Comparison of ENCODE assay signal across 12 cellular contexts in the genomic region with DNA sequence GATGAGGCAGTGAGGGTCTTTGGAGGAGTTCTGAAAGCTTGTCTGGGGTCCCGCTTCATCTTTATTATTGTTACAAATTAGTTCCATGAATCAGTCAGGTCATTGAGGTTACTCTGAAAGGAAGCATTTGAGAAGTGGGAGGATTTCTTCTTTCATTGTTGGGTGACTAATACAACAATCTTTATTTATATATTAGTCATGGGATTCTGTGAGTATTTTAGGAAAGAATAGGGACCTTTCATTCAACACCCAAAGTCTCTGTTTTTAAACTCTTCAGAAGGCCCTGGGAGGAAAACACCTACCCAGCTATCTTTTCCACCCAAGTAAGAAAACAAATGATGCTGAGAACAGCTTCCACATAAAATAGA.
DNase-seq lines count a peak whose midpoint lies in the region; ATAC-seq and TF ChIP-seq lines count a peak whose summit lies in the region.
"Had no signal": no experiment of that assay in that cellular context is flagged by ENCODE, and none has a peak within 500 bp of the region (broad histone marks: within the 10 kb centered on the region; RNA-seq: fewer than 3 reads in every experiment).

No MANE protein-coding gene starts in this region.

- no peak overlapping the region for H3K4me3 ChIP-seq in tibial artery
- no peak overlapping the region for H3K4me3 ChIP-seq in Caco-2 (ENCODE audit: low read depth, low read length)
- no peak overlapping the region for H3K4me3 ChIP-seq in esophagus squamous epithelium
- H3K4me3 ChIP-seq: gastrocnemius medialis, mucosa of descending colon had no signal

- CTCF ChIA-PET in Caco-2 (lab: Charles Lee) = interaction anchor here (0.7 kb wide), 2 partner anchors 119 to 342 kb away, joined by 3 read pairs; no protein-coding TSS in a partner anchor

- H3K4me1 ChIP-seq in tibial artery = peaks cover 0 to 17% (median 4%) of the 10 kb centered on the region in 4 donors
- no peaks in the 10 kb centered on the region for H3K4me1 ChIP-seq in Caco-2
- H3K4me1 ChIP-seq in esophagus squamous epithelium = peaks cover 0 to 17% (median 15%) of the 10 kb centered on the region in 3 donors
- H3K4me1 ChIP-seq: BE2C, gastrocnemius medialis had no signal

- intact Hi-C loops in tibial artery (cut with DNase I; ENCODE audit: low total_unique reads) = no loop called here
- intact Hi-C loops in Caco-2 (cut with micrococcal nuclease; ENCODE audit: unreplicated experiment) = no loop called here
- intact Hi-C loops in esophagus squamous epithelium (cut with DNase I) = no loop called here

- H3K36me3 ChIP-seq in tibial artery (no peaks in the 10 kb centered on the region), Caco-2 (ENCODE audit: control insufficient read depth, insufficient read depth, low read length) (no peaks in the 10 kb centered on the region), esophagus squamous epithelium (no peaks in the 10 kb centered on the region)
- H3K36me3 ChIP-seq: BE2C, gastrocnemius medialis had no signal

- no peaks in the 10 kb centered on the region for H3K27me3 ChIP-seq in tibial artery
- no peaks in the 10 kb centered on the region for H3K27me3 ChIP-seq in Caco-2 (replicated peaks; ENCODE audit: control insufficient read depth, insufficient read depth, low read length)
- no peaks in the 10 kb centered on the region for H3K27me3 ChIP-seq in esophagus squamous epithelium
- H3K27me3 ChIP-seq: BE2C, gastrocnemius medialis had no signal

- no peaks in the 10 kb centered on the region for H3K27me3 Mint-ChIP-seq in activated T-cell treated with anti-CD3 and anti-CD28 coated beads, Interleukin-2, amount 50 U/mL, for 4 hours (ENCODE audit: low read depth)
- H3K27me3 Mint-ChIP-seq in activated naive CD8-positive, alpha-beta T cell = peaks cover 1% of the 10 kb centered on the region
- H3K27me3 Mint-ChIP-seq in Caco-2 (ENCODE audit: insufficient read depth, unreplicated experiment) = peaks cover 16% of the 10 kb centered on the region

- H3K27ac Mint-ChIP-seq in activated naive CD8-positive, alpha-beta T cell = peak overlapping the region; percentile 91
- no peak overlapping the region for H3K27ac Mint-ChIP-seq in Caco-2 (ENCODE audit: unreplicated experiment)

- no peak for TF ChIP-seq POLR2A in esophagus squamous epithelium (IDR thresholded peaks at IDR 0.05)

- H3K4me3 Mint-ChIP-seq in activated T-cell treated with anti-CD3 and anti-CD28 coated beads, Interleukin-2, amount 50 U/mL, for 4 hours = no peak overlapping the region
- peak overlapping the region; percentile 40 for H3K4me3 Mint-ChIP-seq in activated naive CD8-positive, alpha-beta T cell
- H3K4me3 Mint-ChIP-seq in Caco-2 (ENCODE audit: unreplicated experiment) = no peak overlapping the region

- H3K9me3 ChIP-seq in tibial artery = no peaks in the 10 kb centered on the region
- H3K9me3 ChIP-seq in Caco-2 = no peaks in the 10 kb centered on the region; the same call in 1 of the 2 replicates
- no peaks in the 10 kb centered on the region for H3K9me3 ChIP-seq in esophagus squamous epithelium
- H3K9me3 ChIP-seq: BE2C, gastrocnemius medialis, mucosa of descending colon had no signal

- H3K36me3 Mint-ChIP-seq in activated T-cell treated with anti-CD3 and anti-CD28 coated beads, Interleukin-2, amount 50 U/mL, for 4 hours (ENCODE audit: insufficient read depth) = no peaks in the 10 kb centered on the region
- H3K36me3 Mint-ChIP-seq in activated naive CD8-positive, alpha-beta T cell = no peaks in the 10 kb centered on the region
- no peaks in the 10 kb centered on the region for H3K36me3 Mint-ChIP-seq in Caco-2 (ENCODE audit: insufficient read depth, unreplicated experiment)

- ATAC-seq in activated T-cell treated with anti-CD3 and anti-CD28 coated beads, Interleukin-2, amount 50 U/mL, for 4 hours = peak; percentile 74 to 77
- ATAC-seq: mucosa of descending colon had no signal

- 0 to 23% methylated on average over 1 of the region's 1 CpG for WGBS in esophagus squamous epithelium, 2 donors

- H3K4me1 Mint-ChIP-seq in activated T-cell treated with anti-CD3 and anti-CD28 coated beads, Interleukin-2, amount 50 U/mL, for 4 hours (ENCODE audit: low read depth) = peaks cover 11% of the 10 kb centered on the region
- H3K4me1 Mint-ChIP-seq in activated naive CD8-positive, alpha-beta T cell (ENCODE audit: low read depth) = peaks cover 13% of the 10 kb centered on the region
- no peaks in the 10 kb centered on the region for H3K4me1 Mint-ChIP-seq in Caco-2 (ENCODE audit: low read depth, unreplicated experiment)

- no TSS peak for BruUV-seq in Caco-2 (replicated peaks; lab: Mats Ljungman, UMichigan)

- no peaks in the 10 kb centered on the region for H3K9me3 Mint-ChIP-seq in activated T-cell treated with anti-CD3 and anti-CD28 coated beads, Interleukin-2, amount 50 U/mL, for 4 hours
- H3K9me3 Mint-ChIP-seq in activated naive CD8-positive, alpha-beta T cell (ENCODE audit: low read depth) = no peaks in the 10 kb centered on the region
- no peaks in the 10 kb centered on the region for H3K9me3 Mint-ChIP-seq in Caco-2 (ENCODE audit: unreplicated experiment)

- POLR2A ChIA-PET in Caco-2 (lab: Charles Lee) = no interaction called here

- TF ChIP-seq CTCF in tibial artery (IDR thresholded peaks at IDR 0.05) = no peak
- no peak for TF ChIP-seq CTCF in Caco-2 (IDR thresholded peaks at IDR 0.05; ENCODE audit: insufficient read depth in 1 of 2, low read depth in 1 of 2, low read length in 1 of 2, severe bottlenecking in 1 of 2, unreplicated experiment in 1 of 2)
- no peak for TF ChIP-seq CTCF in esophagus squamous epithelium (IDR thresholded peaks at IDR 0.05)

- no peak for DNase-seq in activated T-cell treated with anti-CD3 and anti-CD28 coated beads, Interleukin-2, amount 50 U/mL, for 4 hours
- DNase-seq in activated T-cell treated with anti-CD3 and anti-CD28 coated beads, Interleukin-2, amount 50 U/mL, for 48 hours = no peak
- peak; percentile 72 for DNase-seq in foreskin melanocyte
- no peak for DNase-seq in tibial artery
- no peak for DNase-seq in Caco-2
- DNase-seq in activated CD8-positive, alpha-beta memory T cell treated with anti-CD3 and anti-CD28 coated beads for 24 hours = no peak
- DNase-seq in esophagus squamous epithelium (lab: John Stamatoyannopoulos, UW) = no peak
- DNase-seq: BE2C, gastrocnemius medialis, mucosa of descending colon, trophoblast cell had no signal

- peak overlapping the region; percentile 41 to 42 for H3K27ac ChIP-seq in tibial artery
- H3K27ac ChIP-seq in esophagus squamous epithelium = peak overlapping the region in 1 of 4 donors; percentile 37
- H3K27ac ChIP-seq: gastrocnemius medialis had no signal
